ENCODE assay signal across 14 cellular contexts in the genomic region with DNA sequence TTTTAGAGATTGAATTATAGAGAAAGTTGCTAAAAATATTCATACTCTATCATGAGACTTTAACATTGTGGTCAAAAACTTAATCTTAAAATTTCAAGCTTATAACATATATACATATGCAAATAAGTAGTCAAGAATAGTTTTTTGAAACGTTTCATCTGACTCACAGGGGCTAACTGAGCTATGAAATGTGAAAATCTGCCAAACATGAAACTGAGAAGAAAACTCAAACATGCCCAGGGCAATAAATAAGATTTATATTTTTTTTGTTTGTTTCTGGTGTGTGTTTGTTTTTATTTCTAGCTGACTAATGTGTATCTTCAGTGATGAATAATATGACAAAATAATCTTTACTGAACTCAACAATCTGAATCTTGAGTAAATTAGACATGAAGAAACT.
DNase-seq lines count a peak whose midpoint lies in the region; ATAC-seq and TF ChIP-seq lines count a peak whose summit lies in the region.
"Had no signal": no experiment of that assay in that cellular context is flagged by ENCODE, and none has a peak within 500 bp of the region (broad histone marks: within the 10 kb centered on the region; RNA-seq: fewer than 3 reads in every experiment).

No MANE protein-coding gene starts in this region.

- no peak for TF ChIP-seq CTCF in MCF 10A (IDR thresholded peaks at IDR 0.05; ENCODE audit: unreplicated experiment)
- TF ChIP-seq CTCF in breast epithelium (IDR thresholded peaks at IDR 0.05): no peak
- no peak for TF ChIP-seq CTCF in IMR-90 (conservative IDR thresholded peaks at IDR 0.05; ENCODE audit: low read depth, low read length)
- TF ChIP-seq CTCF in tibial artery (IDR thresholded peaks at IDR 0.05): no peak
- TF ChIP-seq CTCF in left lung (IDR thresholded peaks at IDR 0.05): no peak
- TF ChIP-seq CTCF in chondrocyte (IDR thresholded peaks at IDR 0.05): no peak

- no peak overlapping the region for H2AK5ac ChIP-seq in IMR-90 (ENCODE audit: low read depth, low read length)

- H4K5ac ChIP-seq in IMR-90 (ENCODE audit: low read depth, low read length): no peak overlapping the region

- no peaks in the 10 kb centered on the region for H3K36me3 ChIP-seq in breast epithelium
- no peaks in the 10 kb centered on the region for H3K36me3 ChIP-seq in IMR-90 (ENCODE audit: control insufficient read depth, insufficient read depth, low read length)
- H3K36me3 ChIP-seq in tibial artery: no peaks in the 10 kb centered on the region
- no peaks in the 10 kb centered on the region for H3K36me3 ChIP-seq in left lung
- H3K36me3 ChIP-seq: MG63 had no signal

- H4K20me1 ChIP-seq in IMR-90 (ENCODE audit: insufficient read depth, low read length): no peaks in the 10 kb centered on the region

- POLR2A ChIA-PET in MCF 10A (lab: Yijun Ruan, JAX): interaction anchor here (0.6 to 1.6 kb wide), 2 partner anchors 12 to 1598 kb away, joined by 4 to 7 read pairs; no protein-coding TSS in a partner anchor
- POLR2A ChIA-PET in IMR-90 (lab: Charles Lee; ENCODE audit: unreplicated experiment): interaction anchor here (0.6 kb wide), 1 partner anchor 404 kb away, joined by 3 read pairs; no protein-coding TSS in a partner anchor

- H3K14ac ChIP-seq in IMR-90 (replicated peaks; ENCODE audit: low read depth, low read length): no peak overlapping the region

- H3K27ac Mint-ChIP-seq in MCF 10A (ENCODE audit: low read depth, unreplicated experiment) (peak overlapping the region; percentile 39), chondrocyte (ENCODE audit: unreplicated experiment) (no peak overlapping the region)

- H3K4me1 Mint-ChIP-seq in MCF 10A (ENCODE audit: insufficient read depth, unreplicated experiment) (peaks cover 5% of the 10 kb centered on the region), chondrocyte (ENCODE audit: low read depth) (no peaks in the 10 kb centered on the region)
- H3K4me1 Mint-ChIP-seq: neural crest cell had no signal

- no peak overlapping the region for H2BK15ac ChIP-seq in IMR-90 (ENCODE audit: low read depth, low read length)

- H3K4me1 ChIP-seq in breast epithelium (no peaks in the 10 kb centered on the region), IMR-90 (ENCODE audit: control insufficient read depth, insufficient read depth, low read length) (no peaks in the 10 kb centered on the region), tibial artery (no peaks in the 10 kb centered on the region), left lung (no peaks in the 10 kb centered on the region)

- H2BK5ac ChIP-seq in IMR-90 (ENCODE audit: low read depth, low read length, poor library complexity, severe bottlenecking): no peak overlapping the region

- TF ChIP-seq RAD21 in IMR-90 (IDR thresholded peaks at IDR 0.05; ENCODE audit: low read length): no peak

- no CpG with 5 or more reads among the region's 1 CpG for WGBS in IMR-90 (ENCODE audit: extremely low coverage in 2 of 2, insufficient read length in 1 of 2), 2 experiments

- no peak overlapping the region for H3K56ac ChIP-seq in IMR-90 (ENCODE audit: extremely low read depth, insufficient read depth, low read length)

- H3K27me3 Mint-ChIP-seq in MCF 10A (ENCODE audit: insufficient read depth, unreplicated experiment): no peaks in the 10 kb centered on the region
- peaks cover 13% of the 10 kb centered on the region for H3K27me3 Mint-ChIP-seq in chondrocyte (ENCODE audit: low read depth)

- H3K9ac ChIP-seq in IMR-90 (ENCODE audit: low read depth, low read length): no peak overlapping the region

- DNase-seq in MCF 10A (ENCODE audit: unreplicated experiment) (peak; percentile 34), breast epithelium (ENCODE audit: low spot score in 2 of 2) (no peak), IMR-90 (peak; percentile 2), tibial artery (no peak), COLO668 (lab: John Stamatoyannopoulos, UW; ENCODE audit: unreplicated experiment) (no peak), left lung (no peak), chondrocyte (ENCODE audit: low spot score) (no peak)
- DNase-seq: activated CD8-positive, alpha-beta memory T cell treated with anti-CD3 and anti-CD28 coated beads, Interleukin-2, amount 50 U/mL, for 48 hours; amniotic stem cell; MG63; NCI-H2171 had no signal

- no peak for TF ChIP-seq POLR2A in breast epithelium (IDR thresholded peaks at IDR 0.05)
- no peak for TF ChIP-seq POLR2A in IMR-90 (IDR thresholded peaks at IDR 0.05; ENCODE audit: low read depth, low read length)

- no peak overlapping the region for H2AFZ ChIP-seq in IMR-90 (replicated peaks; ENCODE audit: low read length, poor library complexity)

- H3K4me2 ChIP-seq in IMR-90 (ENCODE audit: low read depth, low read length): no peak overlapping the region

- no peak overlapping the region for H2BK20ac ChIP-seq in IMR-90 (ENCODE audit: low read depth, low read length)

- BruUV-seq in MCF 10A (replicated peaks; lab: Mats Ljungman, UMichigan): no TSS peak
- BruUV-seq in IMR-90 (replicated peaks; lab: Mats Ljungman, UMichigan): no TSS peak

- no peaks in the 10 kb centered on the region for H3K79me1 ChIP-seq in IMR-90 (ENCODE audit: low read depth in 1 of 2, low read length in 2 of 2)

- no peak overlapping the region for H3K23ac ChIP-seq in IMR-90 (ENCODE audit: low read depth, low read length)

- in situ Hi-C loops in IMR-90 (cut with MboI; ENCODE audit: low sequenced_read_pairs): no loop called here

- H3K4me3 ChIP-seq in breast epithelium: no peak overlapping the region
- no peak overlapping the region for H3K4me3 ChIP-seq in IMR-90 (ENCODE audit: insufficient read depth, low read depth, low read length)
- H3K4me3 ChIP-seq in tibial artery: no peak overlapping the region
- no peak overlapping the region for H3K4me3 ChIP-seq in left lung
- H3K4me3 ChIP-seq: MG63 had no signal

- intact Hi-C loops in MCF 10A (cut with micrococcal nuclease): no loop called here
- intact Hi-C loops in breast epithelium (cut with DNase I; ENCODE audit: low total_unique reads): no loop called here
- intact Hi-C loops in IMR-90 (cut with micrococcal nuclease): no loop called here
- intact Hi-C loops in tibial artery (cut with DNase I; ENCODE audit: low total_unique reads): no loop called here
- intact Hi-C loops in left lung (cut with DNase I): no loop called here

- no peaks in the 10 kb centered on the region for H3K9me1 ChIP-seq in IMR-90 (ENCODE audit: insufficient read depth, low read length)

- dilution Hi-C loops in IMR-90 (cut with HindIII; ENCODE audit: low sequenced_read_pairs, unreplicated experiment): no loop called here

- H3K4me3 Mint-ChIP-seq in MCF 10A (ENCODE audit: unreplicated experiment) (no peak overlapping the region), chondrocyte (ENCODE audit: unreplicated experiment) (no peak overlapping the region)
- H3K4me3 Mint-ChIP-seq: neural crest cell had no signal

- no peaks in the 10 kb centered on the region for H3K36me3 Mint-ChIP-seq in MCF 10A (ENCODE audit: insufficient read depth, unreplicated experiment)
- no peaks in the 10 kb centered on the region for H3K36me3 Mint-ChIP-seq in chondrocyte (ENCODE audit: low read depth)

- ATAC-seq in HG02884 (IDR thresholded peaks at IDR 0.05; ENCODE audit: unreplicated experiment): peak; percentile 76
- no peak for ATAC-seq in IMR-90 (ENCODE audit: low read depth)
- no peak for ATAC-seq in left lung

- H4K91ac ChIP-seq in IMR-90 (ENCODE audit: insufficient read depth, low read depth, low read length): no peak overlapping the region

- H3K9me3 Mint-ChIP-seq in MCF 10A (ENCODE audit: unreplicated experiment) (no peaks in the 10 kb centered on the region), chondrocyte (ENCODE audit: low read depth) (no peaks in the 10 kb centered on the region)

- no peak overlapping the region for H3K18ac ChIP-seq in IMR-90 (ENCODE audit: low read depth, low read length)

- H3K27me3 ChIP-seq in breast epithelium (no peaks in the 10 kb centered on the region), IMR-90 (ENCODE audit: control insufficient read depth, insufficient read depth, low read length) (no peaks in the 10 kb centered on the region), tibial artery (no peaks in the 10 kb centered on the region), left lung (no peaks in the 10 kb centered on the region)

- no peak overlapping the region for H3K27ac ChIP-seq in breast epithelium
- H3K27ac ChIP-seq in IMR-90 (ENCODE audit: insufficient read depth, low read length): no peak overlapping the region
- H3K27ac ChIP-seq in tibial artery: no peak overlapping the region
- H3K27ac ChIP-seq in left lung: no peak overlapping the region
- H3K27ac ChIP-seq: 22Rv1 had no signal

- H2AK9ac ChIP-seq in IMR-90 (replicated peaks; ENCODE audit: low read depth, low read length, poor library complexity): no peak overlapping the region

- H3K4ac ChIP-seq in IMR-90 (ENCODE audit: low read depth, low read length): no peak overlapping the region

- CTCF ChIA-PET in MCF 10A (lab: Yijun Ruan, JAX) (no interaction called here), IMR-90 (lab: Yijun Ruan, JAX) (no interaction called here)

- H2BK120ac ChIP-seq in IMR-90 (ENCODE audit: low read depth, low read length): no peak overlapping the region

- no peaks in the 10 kb centered on the region for H3K9me3 ChIP-seq in breast epithelium
- H3K9me3 ChIP-seq in IMR-90 (ENCODE audit: control insufficient read depth, insufficient read depth, low read length): no peaks in the 10 kb centered on the region
- no peaks in the 10 kb centered on the region for H3K9me3 ChIP-seq in tibial artery
- no peaks in the 10 kb centered on the region for H3K9me3 ChIP-seq in left lung
- H3K9me3 ChIP-seq: MG63 had no signal

- no peak overlapping the region for H4K8ac ChIP-seq in IMR-90 (ENCODE audit: low read depth in 2 of 2, low read length in 2 of 2)

TF ChIP-seq in IMR-90, 13 proteins besides CTCF, POLR2A, EP300 and RAD21 (continues in another document):
- no peak for TF ChIP-seq MXI1 (IDR thresholded peaks at IDR 0.05; ENCODE audit: borderline replicate concordance, low read depth, low read length)
- TF ChIP-seq NFE2L2 (IDR thresholded peaks at IDR 0.05; ENCODE audit: low read depth, low read length): no peak
- no peak for TF ChIP-seq RFX5 (IDR thresholded peaks at IDR 0.05; ENCODE audit: low read depth, low read length)
- TF ChIP-seq MAZ (IDR thresholded peaks at IDR 0.05; ENCODE audit: borderline replicate concordance, low read depth, low read length): no peak
- no peak for TF ChIP-seq CHD1 (IDR thresholded peaks at IDR 0.05; ENCODE audit: low read depth, low read length)
- TF ChIP-seq BHLHE40 (IDR thresholded peaks at IDR 0.05; ENCODE audit: low read depth, low read length): no peak
- no peak for TF ChIP-seq USF2 (IDR thresholded peaks at IDR 0.05; ENCODE audit: low read depth, low read length)

Comparison
In these comparisons a context has a peak if more than half of its experiments do, and no peak if none do; other contexts are left out.
1. DNase-seq: peak in MCF 10A (single experiment) and IMR-90 (single experiment); none in breast epithelium (0 of 2), tibial artery (0 of 2), COLO668 (single experiment), left lung (0 of 2) and chondrocyte (single experiment).